Comparison of ENCODE assay signal across 8 cellular contexts in genomic region chrX:10173331-10173900, GRCh38. TPM values are rescaled to one million over a fixed set of nuclear protein-coding genes. Genes with fewer than 3 reads are reported as not detected.
A peak's percentile ranks its signal among the peaks of the same experiment; 100 is the strongest.
DNase-seq lines count a peak whose midpoint lies in the region; ATAC-seq, FAIRE-seq and TF ChIP-seq lines count a peak whose summit lies in the region.

No MANE protein-coding gene starts in this region.

- H3K4me3 ChIP-seq in fibroblast of pulmonary artery (replicated peaks; ENCODE audit: low read depth, low read length), result no peak overlapping the region

- TF ChIP-seq POLR2A in GM12892 (IDR thresholded peaks at IDR 0.05; ENCODE audit: low read depth, low read length), result no peak

- ATAC-seq in HG02981 (IDR thresholded peaks at IDR 0.05; ENCODE audit: unreplicated experiment) (no peak), GM19452 (IDR thresholded peaks at IDR 0.05; ENCODE audit: unreplicated experiment) (no peak)

- intact Hi-C loops in posterior vena cava (cut with DNase I), result loop anchor here in 1 of 2 donors (5.0 kb wide), 1 partner anchor 1201 kb away; no protein-coding TSS in a partner anchor

- FAIRE-seq in RCC 7860 (lab: Jason Lieb, UNC) (no peak), GM12892 (lab: Jason Lieb, UNC) (no peak)

- no peak for TF ChIP-seq CTCF in fibroblast of pulmonary artery (IDR thresholded peaks at IDR 0.05; ENCODE audit: low read length, missing control alignments)

- DNase-seq in ELF-1 (ENCODE audit: low read depth, low spot score) (peak; percentile 98), RCC 7860 (ENCODE audit: low spot score) (peak; percentile 21), fibroblast of pulmonary artery (ENCODE audit: low read depth) (peak; percentile 89), posterior vena cava (ENCODE audit: low spot score) (peak; percentile 81), GM12892 (ENCODE audit: insufficient read length) (no peak), DMS53 (lab: John Stamatoyannopoulos, UW) (no peak)

RNA-seq across cellular contexts. Expression of gene CLCN4, which starts 16.6 kb away (rescaled TPM):
- 1 to 10 TPM; 3.7 to 8.4 TPM for total RNA-seq in posterior vena cava
- 0.74 TPM for polyA plus RNA-seq in GM12892 (2012; ENCODE audit: missing spikeins)

Comparison
In these comparisons a context has a peak if more than half of its experiments do, and no peak if none do; other contexts are left out.
1. DNase-seq: peak in ELF-1 (single experiment), RCC 7860 (single experiment), fibroblast of pulmonary artery (single experiment) and posterior vena cava (single experiment); none in GM12892 (single experiment) and DMS53 (single experiment).